8 cellular contexts compared by ENCODE assay signal in genomic region chr15:31362121-31362520, GRCh38. TPM values are rescaled to one million over a fixed set of nuclear protein-coding genes. Genes with fewer than 3 reads are reported as not detected.
DNase-seq lines count a peak whose midpoint lies in the region; ATAC-seq and TF ChIP-seq lines count a peak whose summit lies in the region.

No MANE protein-coding gene starts in this region.

- CTCF ChIA-PET in activated CD4-positive, alpha-beta T cell treated with anti-CD3 and anti-CD28 coated beads for 36 hours (lab: Charles Lee), result interaction anchor here (0.9 to 5.0 kb wide), 8 partner anchors 10 to 126 kb away, joined by 3 to 21 read pairs (median 6); no protein-coding TSS in a partner anchor
- CTCF ChIA-PET in T-cell (lab: Charles Lee), result interaction anchor here in 1 of 2 donors (1.2 to 3.1 kb wide), 4 partner anchors 15 to 126 kb away, joined by 3 to 21 read pairs (median 6); no protein-coding TSS in a partner anchor

- peak overlapping the region; percentile 99 for H3K27ac Mint-ChIP-seq in activated CD4-positive, alpha-beta T cell treated with anti-CD3 and anti-CD28 coated beads for 36 hours
- peak overlapping the region; percentile 96 to 98 for H3K27ac Mint-ChIP-seq in T-cell
- H3K27ac Mint-ChIP-seq in stimulated activated naive CD8-positive, alpha-beta T cell treated with anti-CD3 and anti-CD28 coated beads, Interleukin-15, amount 100 ng/mL, for 72 hours, result peak overlapping the region in 1 of 2 donors; percentile 62

- no peak for ATAC-seq in activated CD4-positive, alpha-beta T cell treated with anti-CD3 and anti-CD28 coated beads for 36 hours
- no peak for ATAC-seq in T-cell (replicated peaks in 1 of 4)
- ATAC-seq in stimulated activated naive CD8-positive, alpha-beta T cell treated with anti-CD3 and anti-CD28 coated beads, Interleukin-15, amount 100 ng/mL, for 72 hours, result no peak

- peak overlapping the region; percentile 100 for H3K27ac ChIP-seq in left ventricle myocardium inferior (replicated peaks)

- no peaks in the 10 kb centered on the region for H3K27me3 ChIP-seq in left ventricle myocardium inferior (ENCODE audit: low read depth)

- H3K4me3 ChIP-seq in left ventricle myocardium inferior, result peak overlapping the region; percentile 16

- POLR2A ChIA-PET in activated CD4-positive, alpha-beta T cell treated with anti-CD3 and anti-CD28 coated beads for 36 hours (lab: Charles Lee), result interaction anchor here (0.9 to 2.7 kb wide), 2 partner anchors 14 to 73 kb away, joined by 3 to 15 read pairs; no protein-coding TSS in a partner anchor
- POLR2A ChIA-PET in T-cell (lab: Charles Lee), result interaction anchor here in 1 of 2 donors (0.7 to 1.9 kb wide), 3 partner anchors 36 to 467 kb away, joined by 4 to 8 read pairs (median 4); partner anchors contain the start of gene KLF13

- H3K4me1 ChIP-seq in left ventricle myocardium inferior, result peaks cover 100% of the 10 kb centered on the region

- no peak for TF ChIP-seq CTCF in left ventricle myocardium inferior (IDR thresholded peaks at IDR 0.05; ENCODE audit: borderline replicate concordance)

- no peaks in the 10 kb centered on the region for H3K9me3 Mint-ChIP-seq in activated CD4-positive, alpha-beta T cell treated with anti-CD3 and anti-CD28 coated beads for 36 hours (ENCODE audit: low read depth)
- no peaks in the 10 kb centered on the region for H3K9me3 Mint-ChIP-seq in T-cell
- no peaks in the 10 kb centered on the region for H3K9me3 Mint-ChIP-seq in stimulated activated naive CD8-positive, alpha-beta T cell treated with anti-CD3 and anti-CD28 coated beads, Interleukin-15, amount 100 ng/mL, for 72 hours

- peaks cover 99% of the 10 kb centered on the region for H3K4me1 Mint-ChIP-seq in activated CD4-positive, alpha-beta T cell treated with anti-CD3 and anti-CD28 coated beads for 36 hours
- peaks cover 97 to 100% (median 99%) of the 10 kb centered on the region in 3 donors for H3K4me1 Mint-ChIP-seq in T-cell
- peaks cover 100% of the 10 kb centered on the region for H3K4me1 Mint-ChIP-seq in stimulated activated naive CD8-positive, alpha-beta T cell treated with anti-CD3 and anti-CD28 coated beads, Interleukin-15, amount 100 ng/mL, for 72 hours

- H3K9me3 ChIP-seq in left ventricle myocardium inferior (replicated peaks), result no peaks in the 10 kb centered on the region

- no peaks in the 10 kb centered on the region for H3K27me3 Mint-ChIP-seq in activated CD4-positive, alpha-beta T cell treated with anti-CD3 and anti-CD28 coated beads for 36 hours
- no peaks in the 10 kb centered on the region for H3K27me3 Mint-ChIP-seq in T-cell
- no peaks in the 10 kb centered on the region for H3K27me3 Mint-ChIP-seq in stimulated activated naive CD8-positive, alpha-beta T cell treated with anti-CD3 and anti-CD28 coated beads, Interleukin-15, amount 100 ng/mL, for 72 hours

- H3K36me3 ChIP-seq in left ventricle myocardium inferior, result no peaks in the 10 kb centered on the region

- H3K36me3 Mint-ChIP-seq in activated CD4-positive, alpha-beta T cell treated with anti-CD3 and anti-CD28 coated beads for 36 hours (ENCODE audit: low read depth), result peaks cover 37% of the 10 kb centered on the region
- peaks cover 13% of the 10 kb centered on the region for H3K36me3 Mint-ChIP-seq in T-cell

- peak overlapping the region; percentile 64 for H3K4me3 Mint-ChIP-seq in activated CD4-positive, alpha-beta T cell treated with anti-CD3 and anti-CD28 coated beads for 36 hours
- H3K4me3 Mint-ChIP-seq in T-cell, result peak overlapping the region; percentile 64 to 94 (median 65)
- H3K4me3 Mint-ChIP-seq in stimulated activated naive CD8-positive, alpha-beta T cell treated with anti-CD3 and anti-CD28 coated beads, Interleukin-15, amount 100 ng/mL, for 72 hours, result peak overlapping the region; percentile 76 to 88

- intact Hi-C loops in activated CD4-positive, alpha-beta T cell treated with anti-CD3 and anti-CD28 coated beads for 36 hours (cut with DNase I, micrococcal nuclease), result no loop called here
- intact Hi-C loops in left ventricle myocardium inferior (cut with micrococcal nuclease), result no loop called here

- no peak for DNase-seq in activated CD4-positive, alpha-beta T cell treated with anti-CD3 and anti-CD28 coated beads for 36 hours
- no peak for DNase-seq in activated CD4-positive, alpha-beta T cell treated with anti-CD3 and anti-CD28 coated beads, Interleukin-2, amount 50 U/mL, for 48 hours
- DNase-seq in T-cell, result no peak
- DNase-seq in left ventricle myocardium inferior, result peak; percentile 25
- DNase-seq in stimulated activated naive CD8-positive, alpha-beta T cell treated with anti-CD3 and anti-CD28 coated beads, Interleukin-15, amount 100 ng/mL, for 72 hours, result no peak
- no peak for DNase-seq in SK-N-DZ (ENCODE audit: low spot score)
- DNase-seq in NCI-H2081 (lab: John Stamatoyannopoulos, UW), result no peak
- no peak for DNase-seq in SW480 (ENCODE audit: low spot score)

RNA-seq across cellular contexts. Expression of gene KLF13, which starts 35.5 kb away (rescaled TPM):
- total RNA-seq in activated CD4-positive, alpha-beta T cell treated with anti-CD3 and anti-CD28 coated beads for 36 hours, result 100 to 1,000 TPM; 147 to 212 TPM
- total RNA-seq in T-cell (100 to 1,000 TPM; 218 to 327 (median 288) TPM), left ventricle myocardium inferior (62.3 TPM)
- polyA plus RNA-seq in SK-N-DZ (2014; cell fraction: cytosol; rRNA removed), result 65.3 and 76.1 TPM in 2 replicates
- 26.8 and 37.7 TPM in 2 replicates for polyA plus RNA-seq in SK-N-DZ (2014; cell fraction: nucleus; rRNA removed)
